In genomic region chr18:56638232-56639093, GRCh38 we compare ENCODE assay signal across 1 cellular context.
TF ChIP-seq lines count a peak whose summit lies in the region.

TSS of gene TXNL1 (minus strand) at chr18:56638592. CDS start at chr18:56638440, 152 bp downstream.

TF ChIP-seq in HepG2, 621 proteins besides CTCF, POLR2A, EP300 and RAD21 (continued from another document and continues in another):
- TF ChIP-seq ZNF609 (CRISPR knock-in tag; IDR thresholded peaks at IDR 0.05; ENCODE audit: borderline replicate concordance) = peak; percentile 25
- no peak for TF ChIP-seq ZEB1 (IDR thresholded peaks at IDR 0.05; ENCODE audit: insufficient replicate concordance, low read depth)
- peak; percentile 49; the same call in 1 of the 2 replicates for TF ChIP-seq ZNF563 (CRISPR knock-in tag; IDR thresholded peaks at IDR 0.05)
- no peak for TF ChIP-seq EED (CRISPR knock-in tag; IDR thresholded peaks at IDR 0.05)
- TF ChIP-seq HNRNPH1 (optimal IDR thresholded peaks at IDR 0.05; ENCODE audit: low read depth, low read length) = no peak
- no peak for TF ChIP-seq HHEX (CRISPR knock-in tag; IDR thresholded peaks at IDR 0.05)
- TF ChIP-seq ZNF644 (CRISPR knock-in tag; IDR thresholded peaks at IDR 0.05; ENCODE audit: low read depth) = no peak
- TF ChIP-seq ZNF720 (CRISPR knock-in tag; IDR thresholded peaks at IDR 0.05) = no peak
- no peak for TF ChIP-seq ZNF576 (CRISPR knock-in tag; IDR thresholded peaks at IDR 0.05)
- no peak for TF ChIP-seq ZBTB1 (CRISPR knock-in tag; IDR thresholded peaks at IDR 0.05; ENCODE audit: borderline replicate concordance)
- no peak for TF ChIP-seq ZNF432 (CRISPR knock-in tag; IDR thresholded peaks at IDR 0.05; ENCODE audit: borderline replicate concordance)
- TF ChIP-seq GZF1 (CRISPR knock-in tag; IDR thresholded peaks at IDR 0.05) = no peak
- TF ChIP-seq GTF2F1 (IDR thresholded peaks at IDR 0.05; ENCODE audit: low read length) = no peak
- no peak for TF ChIP-seq IKZF4 (CRISPR knock-in tag; IDR thresholded peaks at IDR 0.05; ENCODE audit: borderline replicate concordance, low read depth, not compliant biosample characterization)
- peak; percentile 78; the same call in 1 of the 2 replicates for TF ChIP-seq UBTF (CRISPR knock-in tag; IDR thresholded peaks at IDR 0.05)
- no peak for TF ChIP-seq SNAPC2 (CRISPR knock-in tag; IDR thresholded peaks at IDR 0.05)
- TF ChIP-seq ZNF713 (CRISPR knock-in tag; IDR thresholded peaks at IDR 0.05) = no peak
- peak; percentile 85; the same call in 1 of the 2 replicates for TF ChIP-seq FOXK1 (CRISPR knock-in tag; IDR thresholded peaks at IDR 0.05; ENCODE audit: borderline replicate concordance, low read depth)
- peak; percentile 88 for TF ChIP-seq TBL1XR1 (IDR thresholded peaks at IDR 0.05; ENCODE audit: borderline replicate concordance, low read length, partially characterized antibody)
- TF ChIP-seq E2F1 (CRISPR knock-in tag; IDR thresholded peaks at IDR 0.05) = no peak
- TF ChIP-seq REPIN1 (CRISPR knock-in tag; IDR thresholded peaks at IDR 0.05; ENCODE audit: borderline replicate concordance, low read depth) = no peak; the same call in 1 of the 2 replicates
- no peak for TF ChIP-seq ZNF577 (CRISPR knock-in tag; IDR thresholded peaks at IDR 0.05; ENCODE audit: borderline replicate concordance, low read depth)
- TF ChIP-seq ZGPAT (CRISPR knock-in tag; IDR thresholded peaks at IDR 0.05) = peak; percentile 90
- peak; percentile 63 for TF ChIP-seq ISL2 (CRISPR knock-in tag; IDR thresholded peaks at IDR 0.05)
- no peak for TF ChIP-seq ISX (CRISPR knock-in tag; conservative IDR thresholded peaks at IDR 0.05)
- TF ChIP-seq YEATS2 (CRISPR knock-in tag; IDR thresholded peaks at IDR 0.05; ENCODE audit: borderline replicate concordance) = peak; percentile 98
- no peak for TF ChIP-seq CENPBD1 (CRISPR knock-in tag; IDR thresholded peaks at IDR 0.05; ENCODE audit: borderline replicate concordance, low read depth)
- TF ChIP-seq ZNF335 (CRISPR knock-in tag; IDR thresholded peaks at IDR 0.05) = peak; percentile 95
- no peak for TF ChIP-seq ZUFSP (CRISPR knock-in tag; IDR thresholded peaks at IDR 0.05; ENCODE audit: borderline replicate concordance)
- no peak for TF ChIP-seq ZNF569 (CRISPR knock-in tag; IDR thresholded peaks at IDR 0.05; ENCODE audit: borderline replicate concordance)
- peak; percentile 25; the same call in 1 of the 2 replicates for TF ChIP-seq TBX3 (IDR thresholded peaks at IDR 0.05; ENCODE audit: borderline replicate concordance)
- no peak for TF ChIP-seq NKX3-1 (CRISPR knock-in tag; IDR thresholded peaks at IDR 0.05)
- no peak for TF ChIP-seq PHB2 (IDR thresholded peaks at IDR 0.05; ENCODE audit: partially characterized antibody)
- peak; percentile 30; the same call in 1 of the 2 replicates for TF ChIP-seq HNF4G (IDR thresholded peaks at IDR 0.05; ENCODE audit: borderline replicate concordance, low read depth, low read length)
- TF ChIP-seq HNF4G (CRISPR knock-in tag; IDR thresholded peaks at IDR 0.05; ENCODE audit: borderline replicate concordance, low read depth) = no peak
- TF ChIP-seq MXD3 (CRISPR knock-in tag; IDR thresholded peaks at IDR 0.05) = peak; percentile 57; the same call in 1 of the 2 replicates
- TF ChIP-seq ZNF792 (CRISPR knock-in tag; IDR thresholded peaks at IDR 0.05) = no peak; the same call in 1 of the 2 replicates
- TF ChIP-seq TBP (CRISPR knock-in tag; IDR thresholded peaks at IDR 0.05) = no peak
- TF ChIP-seq TCF7L2 (IDR thresholded peaks at IDR 0.05; ENCODE audit: low read depth, low read length) = no peak
- no peak for TF ChIP-seq ZSCAN30 (CRISPR knock-in tag; IDR thresholded peaks at IDR 0.05)
- TF ChIP-seq NBN (conservative IDR thresholded peaks at IDR 0.05) = no peak
- no peak for TF ChIP-seq ZSCAN22 (CRISPR knock-in tag; IDR thresholded peaks at IDR 0.05)
- peak; percentile 73 for TF ChIP-seq AGO2 (optimal IDR thresholded peaks at IDR 0.05; ENCODE audit: low read depth, low read length)
- TF ChIP-seq TRIM22 (IDR thresholded peaks at IDR 0.05) = no peak
- peak; percentile 63 for TF ChIP-seq ELF3 (CRISPR knock-in tag; IDR thresholded peaks at IDR 0.05)
- no peak for TF ChIP-seq FOXM1 (CRISPR knock-in tag; IDR thresholded peaks at IDR 0.05)
- no peak for TF ChIP-seq ZBTB49 (CRISPR knock-in tag; IDR thresholded peaks at IDR 0.05; ENCODE audit: borderline replicate concordance)
- TF ChIP-seq SYNCRIP (IDR thresholded peaks at IDR 0.05; ENCODE audit: insufficient read depth, low read depth, low read length) = no peak
- TF ChIP-seq IRF2 (CRISPR knock-in tag; IDR thresholded peaks at IDR 0.05) = peak; percentile 94
- peak; percentile 61 for TF ChIP-seq NFE2L2 (IDR thresholded peaks at IDR 0.05; ENCODE audit: low read length)
